In genomic region chr14:70416322-70416716, GRCh38 we compare ENCODE assay signal across 8 cellular contexts. TPM values are rescaled to one million over a fixed set of nuclear protein-coding genes. Genes with fewer than 3 reads are reported as not detected.
DNase-seq lines count a peak whose midpoint lies in the region; ATAC-seq and TF ChIP-seq lines count a peak whose summit lies in the region.

No MANE protein-coding gene starts in this region.

- peak overlapping the region; percentile 81 for H3K27ac ChIP-seq in HUES48 (ENCODE audit: low read depth, low read length)
- H3K27ac ChIP-seq in adrenal gland: peak overlapping the region in 3 of 5 donors; percentile 27 to 80 (median 63)
- H3K27ac ChIP-seq in stomach smooth muscle (ENCODE audit: low read length): peak overlapping the region; percentile 38

- intact Hi-C loops in adrenal gland (cut with DNase I): no loop called here

- no peaks in the 10 kb centered on the region for H3K9me3 ChIP-seq in HUES48 (ENCODE audit: control insufficient read depth, insufficient read depth, low read length)
- no peaks in the 10 kb centered on the region for H3K9me3 ChIP-seq in adrenal gland (replicated peaks in 1 of 3)
- no peaks in the 10 kb centered on the region for H3K9me3 ChIP-seq in stomach smooth muscle (ENCODE audit: control insufficient read depth in 2 of 2, low read length in 2 of 2)

- H3K27me3 ChIP-seq in HUES48 (ENCODE audit: control insufficient read depth, insufficient read depth, low read length) (no peaks in the 10 kb centered on the region), adrenal gland (no peaks in the 10 kb centered on the region), stomach smooth muscle (ENCODE audit: control insufficient read depth in 1 of 2, insufficient read depth in 2 of 2, low read length in 2 of 2) (no peaks in the 10 kb centered on the region)

- no peak for TF ChIP-seq CTCF in adrenal gland (IDR thresholded peaks at IDR 0.05)

- no peak for ATAC-seq in HG02759 (IDR thresholded peaks at IDR 0.05; ENCODE audit: unreplicated experiment)

- H3K4me1 ChIP-seq in HUES48 (ENCODE audit: control insufficient read depth, insufficient read depth, low read length) (peaks cover 12% of the 10 kb centered on the region), adrenal gland (replicated peaks in 1 of 2) (peaks cover 7 to 27% of the 10 kb centered on the region in 2 donors), stomach smooth muscle (ENCODE audit: control insufficient read depth, insufficient read depth, low read length) (peaks cover 3% of the 10 kb centered on the region)

- H3K36me3 ChIP-seq in HUES48 (ENCODE audit: control insufficient read depth, insufficient read depth, low read length): peaks cover 12% of the 10 kb centered on the region
- no peaks in the 10 kb centered on the region for H3K36me3 ChIP-seq in adrenal gland (replicated peaks in 1 of 2)
- peaks cover 0 to 2% of the 10 kb centered on the region in 2 donors for H3K36me3 ChIP-seq in stomach smooth muscle (ENCODE audit: control insufficient read depth in 2 of 2, insufficient read depth in 2 of 2, low read length in 2 of 2)

- DNase-seq in Caki2 (ENCODE audit: low read depth) (peak; percentile 1), adrenal gland (no peak), iPS-NIHi7 (ENCODE audit: extremely low spot score) (peak; percentile 23), ureter (ENCODE audit: low spot score) (no peak), mucosa of gallbladder (ENCODE audit: low spot score) (no peak)

- in situ Hi-C loops in Caki2 (cut with HindIII; ENCODE audit: low pct_unique_long_range_greater_than_20kb, low sequenced_read_pairs): no loop called here

- H3K4me3 ChIP-seq in HUES48 (ENCODE audit: low read depth, low read length) (peak overlapping the region; percentile 95), adrenal gland (peak overlapping the region; percentile 44 to 94 (median 88)), stomach smooth muscle (ENCODE audit: low read length in 2 of 2) (peak overlapping the region; percentile 97)

- H3K9ac ChIP-seq in HUES48 (ENCODE audit: low read depth, low read length): peak overlapping the region; percentile 86
- peak overlapping the region; percentile 89 to 92 for H3K9ac ChIP-seq in stomach smooth muscle (ENCODE audit: low read length in 2 of 2)

- WGBS in adrenal gland, 4 donors: 2 to 4% (median 4%) methylated on average over 8 of the region's 8 CpGs

- TF ChIP-seq POLR2A in adrenal gland (IDR thresholded peaks at IDR 0.05): no peak

RNA-seq across cellular contexts. Expression of gene SYNJ2BP, which starts 0.6 kb away (rescaled TPM):
- 8.0 and 22.4 TPM in 2 replicates for total RNA-seq in Caki2 (2014; rRNA removed; shearing (Covaris generic); ENCODE audit: low replicate concordance)
- total RNA-seq in adrenal gland (10 to 100 TPM; 20.2 to 40.4 (median 31.3) TPM), ureter (38.8 TPM), mucosa of gallbladder (64.2 TPM)
- polyA plus RNA-seq in adrenal gland: 10 to 100 TPM in 2 of 3 donors, 1 to 10 TPM in 1; 7.0 to 42.3 (median 10.3) TPM

RNA-seq across cellular contexts. Expression of gene ADAM21, which starts 35.7 kb away (rescaled TPM):
- not detected in 2 replicates for total RNA-seq in Caki2 (2014; rRNA removed; shearing (Covaris generic); ENCODE audit: low replicate concordance)
- total RNA-seq in adrenal gland: 1 to 10 TPM in 4 of 8 donors, under 1 TPM in 3, not detected in 1; 0.35 to 2.3 (median 1.0) TPM
- under 1 TPM in 2 of 3 donors, not detected in 1; 0.10 to 0.40 TPM for polyA plus RNA-seq in adrenal gland
- total RNA-seq in ureter: not detected
- total RNA-seq in mucosa of gallbladder: 0.40 TPM

RNA-seq across cellular contexts. Expression of gene COX16, which starts 56.8 kb away (rescaled TPM):
- 26.6 and 31.9 TPM in 2 replicates for total RNA-seq in Caki2 (2014; rRNA removed; shearing (Covaris generic); ENCODE audit: low replicate concordance)
- 10 to 100 TPM; 25.9 to 68.0 (median 43.9) TPM for total RNA-seq in adrenal gland
- polyA plus RNA-seq in adrenal gland: 10 to 100 TPM; 34.8 to 78.4 (median 47.1) TPM
- total RNA-seq in ureter: 58.1 TPM
- 61.4 TPM for total RNA-seq in mucosa of gallbladder

Comparison
In these comparisons a context has a peak if more than half of its experiments do, and no peak if none do; other contexts are left out.
1. DNase-seq: peak in Caki2 (single experiment) and iPS-NIHi7 (single experiment); none in adrenal gland (0 of 7), ureter (single experiment) and mucosa of gallbladder (single experiment).
2. Peak in every context shown above with its lines, with median percentiles within 50 percentile points of each other: H3K27ac ChIP-seq and H3K4me3 ChIP-seq.